23 cellular contexts compared by ENCODE assay signal in the genomic region with DNA sequence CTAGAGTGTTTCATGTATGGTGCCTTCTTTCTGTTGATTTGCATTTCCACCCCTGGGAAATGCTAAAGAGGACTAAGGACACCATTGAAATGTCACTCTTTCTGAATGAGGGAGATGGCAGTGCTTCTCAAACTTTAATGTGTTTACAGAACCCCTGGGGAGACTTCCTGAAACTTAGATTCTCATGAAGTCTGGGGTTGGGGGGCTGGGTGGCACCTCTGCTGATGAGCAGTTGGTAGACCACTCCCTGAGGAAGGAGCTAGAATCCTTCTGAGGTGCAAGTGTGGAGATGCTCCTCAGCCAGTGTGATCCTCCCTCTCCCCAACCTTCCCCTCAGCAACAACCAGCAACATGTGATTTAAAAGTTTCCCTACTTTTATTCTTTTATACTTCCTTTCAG.
DNase-seq lines count a peak whose midpoint lies in the region; ATAC-seq and TF ChIP-seq lines count a peak whose summit lies in the region.
"Had no signal": no experiment of that assay in that cellular context is flagged by ENCODE, and none has a peak within 500 bp of the region (broad histone marks: within the 10 kb centered on the region; RNA-seq: fewer than 3 reads in every experiment).

No MANE protein-coding gene starts in this region.

- no peak for TF ChIP-seq POLR2A in body of pancreas (IDR thresholded peaks at IDR 0.05)

- H3K27ac Mint-ChIP-seq in Calu3 (ENCODE audit: unreplicated experiment) = peak overlapping the region; percentile 46
- H3K27ac Mint-ChIP-seq in naive thymus-derived CD4-positive, alpha-beta T cell = no peak overlapping the region
- H3K27ac Mint-ChIP-seq: activated B cell treated with CpG ODN at 0.5 μM for 24 hours; activated naive CD8-positive, alpha-beta T cell treated with anti-CD3 and anti-CD28 coated beads, Interleukin-2, amount 10 ng/mL, durations not matched to agents 7 days and 5 days; activated T-cell treated with anti-CD3 and anti-CD28 coated beads, Interleukin-2, amount 50 U/mL, for 24 hours; CD4-positive, alpha-beta T cell; natural killer cell; stimulated activated memory B cell treated with anti-CD40 and anti-IgM and Interleukin-4, amounts not matched to agents 10 μg/mL and 1 μg/mL and 100 μg/mL, for 72 hours had no signal

- POLR2A ChIA-PET in naive thymus-derived CD4-positive, alpha-beta T cell (lab: Charles Lee) = no interaction called here

- H3K4me3 ChIP-seq in naive thymus-derived CD4-positive, alpha-beta T cell (ENCODE audit: low read length) = no peak overlapping the region
- no peak overlapping the region for H3K4me3 ChIP-seq in body of pancreas
- H3K4me3 ChIP-seq: gastrocnemius medialis, lung, SJCRH30, upper lobe of right lung had no signal

- H3K27me3 Mint-ChIP-seq in Calu3 (ENCODE audit: unreplicated experiment) = no peaks in the 10 kb centered on the region
- peaks cover 0 to 4% (median 0%) of the 10 kb centered on the region in 5 donors for H3K27me3 Mint-ChIP-seq in naive thymus-derived CD4-positive, alpha-beta T cell
- H3K27me3 Mint-ChIP-seq: activated B cell treated with CpG ODN at 0.5 μM for 24 hours; activated naive CD8-positive, alpha-beta T cell treated with anti-CD3 and anti-CD28 coated beads, Interleukin-2, amount 10 ng/mL, durations not matched to agents 7 days and 5 days; activated T-cell treated with anti-CD3 and anti-CD28 coated beads, Interleukin-2, amount 50 U/mL, for 24 hours; CD4-positive, alpha-beta T cell; stimulated activated memory B cell treated with anti-CD40 and anti-IgM and Interleukin-4, amounts not matched to agents 10 μg/mL and 1 μg/mL and 100 μg/mL, for 72 hours had no signal

- no peak overlapping the region for H3K4me3 Mint-ChIP-seq in Calu3 (ENCODE audit: low read depth, unreplicated experiment)
- no peak overlapping the region for H3K4me3 Mint-ChIP-seq in naive thymus-derived CD4-positive, alpha-beta T cell
- H3K4me3 Mint-ChIP-seq: activated B cell treated with CpG ODN at 0.5 μM for 24 hours; activated naive CD8-positive, alpha-beta T cell treated with anti-CD3 and anti-CD28 coated beads, Interleukin-2, amount 10 ng/mL, durations not matched to agents 7 days and 5 days; activated T-cell treated with anti-CD3 and anti-CD28 coated beads, Interleukin-2, amount 50 U/mL, for 24 hours; CD4-positive, alpha-beta T cell; natural killer cell; stimulated activated memory B cell treated with anti-CD40 and anti-IgM and Interleukin-4, amounts not matched to agents 10 μg/mL and 1 μg/mL and 100 μg/mL, for 72 hours had no signal

- H3K4me1 Mint-ChIP-seq in Calu3 (ENCODE audit: low read depth, unreplicated experiment) = peaks cover 33% of the 10 kb centered on the region
- no peaks in the 10 kb centered on the region for H3K4me1 Mint-ChIP-seq in naive thymus-derived CD4-positive, alpha-beta T cell
- H3K4me1 Mint-ChIP-seq: activated B cell treated with CpG ODN at 0.5 μM for 24 hours; activated naive CD8-positive, alpha-beta T cell treated with anti-CD3 and anti-CD28 coated beads, Interleukin-2, amount 10 ng/mL, durations not matched to agents 7 days and 5 days; natural killer cell; stimulated activated memory B cell treated with anti-CD40 and anti-IgM and Interleukin-4, amounts not matched to agents 10 μg/mL and 1 μg/mL and 100 μg/mL, for 72 hours had no signal

- intact Hi-C loops in Calu3 (cut with micrococcal nuclease; ENCODE audit: unreplicated experiment) = loop anchor here (10.0 kb wide), 1 partner anchor 839 kb away; a partner anchor contains a TSS
- intact Hi-C loops in naive thymus-derived CD4-positive, alpha-beta T cell (cut with micrococcal nuclease) = no loop called here
- intact Hi-C loops in body of pancreas (cut with DNase I) = no loop called here

- CTCF ChIA-PET in Calu3 (lab: Charles Lee) = interaction anchor here (0.6 to 0.9 kb wide), 3 partner anchors 32 to 205 kb away, joined by 3 to 4 read pairs (median 4); no protein-coding TSS in a partner anchor
- CTCF ChIA-PET in naive thymus-derived CD4-positive, alpha-beta T cell (lab: Charles Lee) = interaction anchor here (0.6 kb wide), 1 partner anchor 79 kb away, joined by 3 read pairs; no protein-coding TSS in a partner anchor

- no TSS peak for BruUV-seq in Calu3 (replicated peaks; lab: Mats Ljungman, UMichigan)

- H3K9me3 Mint-ChIP-seq in Calu3 (ENCODE audit: low read depth, unreplicated experiment) = no peaks in the 10 kb centered on the region
- H3K9me3 Mint-ChIP-seq in naive thymus-derived CD4-positive, alpha-beta T cell = peaks cover 0 to 7% (median 0%) of the 10 kb centered on the region in 11 donors
- H3K9me3 Mint-ChIP-seq: activated B cell treated with CpG ODN at 0.5 μM for 24 hours; activated naive CD8-positive, alpha-beta T cell treated with anti-CD3 and anti-CD28 coated beads, Interleukin-2, amount 10 ng/mL, durations not matched to agents 7 days and 5 days; activated T-cell treated with anti-CD3 and anti-CD28 coated beads, Interleukin-2, amount 50 U/mL, for 24 hours; CD4-positive, alpha-beta T cell; natural killer cell; stimulated activated memory B cell treated with anti-CD40 and anti-IgM and Interleukin-4, amounts not matched to agents 10 μg/mL and 1 μg/mL and 100 μg/mL, for 72 hours had no signal

- H3K9me3 ChIP-seq in naive thymus-derived CD4-positive, alpha-beta T cell (ENCODE audit: control insufficient read depth in 2 of 3, low read length in 3 of 3) = no peaks in the 10 kb centered on the region
- H3K9me3 ChIP-seq in body of pancreas = no peaks in the 10 kb centered on the region
- H3K9me3 ChIP-seq: gastrocnemius medialis, SJCRH30, upper lobe of right lung had no signal

- H3K36me3 Mint-ChIP-seq in Calu3 (ENCODE audit: insufficient read depth, unreplicated experiment) = no peaks in the 10 kb centered on the region
- H3K36me3 Mint-ChIP-seq in naive thymus-derived CD4-positive, alpha-beta T cell = no peaks in the 10 kb centered on the region
- H3K36me3 Mint-ChIP-seq: activated naive CD8-positive, alpha-beta T cell treated with anti-CD3 and anti-CD28 coated beads, Interleukin-2, amount 10 ng/mL, durations not matched to agents 7 days and 5 days; natural killer cell; stimulated activated memory B cell treated with anti-CD40 and anti-IgM and Interleukin-4, amounts not matched to agents 10 μg/mL and 1 μg/mL and 100 μg/mL, for 72 hours had no signal

- peaks cover 0 to 3% of the 10 kb centered on the region in 2 donors for H3K27me3 ChIP-seq in naive thymus-derived CD4-positive, alpha-beta T cell (ENCODE audit: control insufficient read depth in 2 of 2, insufficient read depth in 2 of 2, low read length in 2 of 2)
- no peaks in the 10 kb centered on the region for H3K27me3 ChIP-seq in body of pancreas
- H3K27me3 ChIP-seq: gastrocnemius medialis, SJCRH30, upper lobe of right lung had no signal

- ATAC-seq in GM19452 (IDR thresholded peaks at IDR 0.05; ENCODE audit: unreplicated experiment) (peak; percentile 16), HG02981 (IDR thresholded peaks at IDR 0.05; ENCODE audit: unreplicated experiment) (peak; percentile 1), HG03342 (IDR thresholded peaks at IDR 0.05; ENCODE audit: unreplicated experiment) (no peak), body of pancreas (no peak)
- ATAC-seq in naive thymus-derived CD4-positive, alpha-beta T cell = no peak
- ATAC-seq: gastrocnemius medialis, natural killer cell had no signal

- TF ChIP-seq CTCF in Calu3 (IDR thresholded peaks at IDR 0.05; ENCODE audit: unreplicated experiment) (no peak), body of pancreas (IDR thresholded peaks at IDR 0.05) (no peak), GM10266 (IDR thresholded peaks at IDR 0.05; ENCODE audit: control insufficient read depth, insufficient read depth, low read depth, missing control alignments) (no peak)

- H3K36me3 ChIP-seq in naive thymus-derived CD4-positive, alpha-beta T cell (ENCODE audit: control insufficient read depth in 2 of 3, insufficient read depth in 3 of 3, low read length in 3 of 3) = no peaks in the 10 kb centered on the region
- H3K36me3 ChIP-seq in body of pancreas (replicated peaks in 1 of 2; ENCODE audit: insufficient read depth in 1 of 2, low read depth in 2 of 2) = no peaks in the 10 kb centered on the region
- H3K36me3 ChIP-seq: gastrocnemius medialis, SJCRH30, upper lobe of right lung had no signal

- no peak for DNase-seq in Calu3
- peak; percentile 7 for DNase-seq in iPS DF 19.7 (ENCODE audit: low read depth, low spot score)
- DNase-seq in naive thymus-derived CD4-positive, alpha-beta T cell = no peak
- DNase-seq in body of pancreas = no peak
- DNase-seq in GM10266 (ENCODE audit: extremely low spot score) = no peak
- DNase-seq: activated B cell treated with CpG ODN at 0.5 μM for 24 hours; activated CD4-positive, alpha-beta T cell treated with anti-CD3 and anti-CD28 coated beads, Interleukin-2, amount 50 U/mL, for 1 hour; activated gamma-delta T cell; activated naive CD8-positive, alpha-beta T cell treated with anti-CD3 and anti-CD28 coated beads, Interleukin-2, amount 10 ng/mL, durations not matched to agents 7 days and 5 days; activated T-cell treated with anti-CD3 and anti-CD28 coated beads, Interleukin-2, amount 50 U/mL, for 24 hours; aorta; CD4-positive, alpha-beta T cell; gastrocnemius medialis; HCEC 1CT; natural killer cell; occipital lobe; upper lobe of right lung had no signal

- H3K27ac ChIP-seq in naive thymus-derived CD4-positive, alpha-beta T cell (ENCODE audit: low read depth, low read length) = no peak overlapping the region
- no peak overlapping the region for H3K27ac ChIP-seq in body of pancreas
- H3K27ac ChIP-seq: gastrocnemius medialis, SJCRH30, upper lobe of right lung had no signal

- H3K4me1 ChIP-seq in naive thymus-derived CD4-positive, alpha-beta T cell (ENCODE audit: control insufficient read depth in 2 of 2, insufficient read depth in 2 of 2, low read length in 2 of 2) = no peaks in the 10 kb centered on the region
- no peaks in the 10 kb centered on the region for H3K4me1 ChIP-seq in body of pancreas
- H3K4me1 ChIP-seq: gastrocnemius medialis, SJCRH30, upper lobe of right lung had no signal

Comparison
In these comparisons a context has a peak if more than half of its experiments do, and no peak if none do; other contexts are left out.
1. ATAC-seq: peak in GM19452 (single experiment) and HG02981 (single experiment); none in naive thymus-derived CD4-positive, alpha-beta T cell (single experiment), HG03342 (single experiment) and body of pancreas (single experiment).